21 cellular contexts compared by ENCODE assay signal in the genomic region with DNA sequence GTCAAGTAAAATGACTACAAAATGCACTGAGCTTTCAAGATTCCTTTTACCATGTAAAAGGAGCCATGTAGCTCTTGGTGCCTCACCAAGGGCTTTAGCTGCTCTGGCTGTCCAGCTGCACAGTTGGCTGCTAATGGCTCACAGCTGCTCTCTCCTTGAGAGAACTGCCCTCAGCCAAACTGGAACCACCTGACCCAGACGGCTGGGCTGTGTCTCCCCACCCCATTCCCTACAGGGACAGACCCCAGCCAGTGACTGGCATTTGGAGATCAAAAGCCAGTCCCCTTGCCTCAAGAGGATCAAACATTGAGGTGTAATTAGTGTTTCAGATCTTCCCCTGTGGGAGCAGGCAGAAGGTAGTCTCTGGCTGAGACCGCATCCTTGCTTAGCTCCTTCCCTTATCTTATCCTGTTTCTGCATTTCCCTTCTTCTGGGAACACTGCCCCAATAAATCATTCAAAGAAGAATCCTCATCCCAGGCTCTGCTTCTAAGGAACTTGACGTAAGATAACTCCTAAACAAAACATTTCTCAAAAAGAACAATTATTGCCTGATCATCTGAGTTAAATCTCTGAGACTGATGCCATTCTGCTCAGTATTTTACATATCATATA. TPM values are rescaled to one million over a fixed set of nuclear protein-coding genes. Genes with fewer than 3 reads are reported as not detected.
A peak's percentile ranks its signal among the peaks of the same experiment; 100 is the strongest.
DNase-seq lines count a peak whose midpoint lies in the region; ATAC-seq and TF ChIP-seq lines count a peak whose summit lies in the region.
"Had no signal": no experiment of that assay in that cellular context is flagged by ENCODE, and none has a peak within 500 bp of the region (broad histone marks: within the 10 kb centered on the region; RNA-seq: fewer than 3 reads in every experiment).

No MANE protein-coding gene starts in this region.

- H3K4me1 ChIP-seq in GM23338 (ENCODE audit: insufficient read depth) = no peaks in the 10 kb centered on the region
- H3K4me1 ChIP-seq in cardiac muscle cell (ENCODE audit: low read depth) = peaks cover 5% of the 10 kb centered on the region
- H3K4me1 ChIP-seq: body of pancreas, colonic mucosa, foreskin keratinocyte, thyroid gland had no signal

- no peak for TF ChIP-seq CTCF in GM23338 (conservative IDR thresholded peaks at IDR 0.05; ENCODE audit: low read depth in 2 of 2)
- no peak for TF ChIP-seq CTCF in WTC11 (IDR thresholded peaks at IDR 0.05)
- no peak for TF ChIP-seq CTCF in cardiac muscle cell (IDR thresholded peaks at IDR 0.05; ENCODE audit: low read depth, low read length)

- CTCF ChIA-PET in WTC11 (lab: Charles Lee) = interaction anchor here (0.5 kb wide), 1 partner anchor 657 kb away, joined by 3 read pairs; no protein-coding TSS in a partner anchor

- H3K36me3 ChIP-seq in GM23338 (ENCODE audit: insufficient read depth) (no peaks in the 10 kb centered on the region), cardiac muscle cell (no peaks in the 10 kb centered on the region)
- H3K36me3 ChIP-seq: colonic mucosa, thyroid gland had no signal

- H3K9me3 ChIP-seq in cardiac muscle cell (ENCODE audit: low read depth) = no peaks in the 10 kb centered on the region
- H3K9me3 ChIP-seq: body of pancreas, colonic mucosa, thyroid gland had no signal

- peaks cover 13% of the 10 kb centered on the region; the same call in 1 of the 2 replicates for H3K9me2 ChIP-seq in GM23338 (ENCODE audit: insufficient read depth)

- no peaks in the 10 kb centered on the region for H3F3A ChIP-seq in GM23338 (replicated peaks; ENCODE audit: low read depth)

- H3K27ac ChIP-seq in GM23338 (ENCODE audit: low read depth) = no peak overlapping the region
- no peak overlapping the region for H3K27ac ChIP-seq in cardiac muscle cell
- H3K27ac ChIP-seq: body of pancreas, colonic mucosa, foreskin keratinocyte, thyroid gland had no signal

- H3K27ac Mint-ChIP-seq in GM23338 = no peak overlapping the region
- H3K27ac Mint-ChIP-seq in WTC11 = no peak overlapping the region
- H3K27ac Mint-ChIP-seq: activated B cell treated with CpG ODN at 0.5 μM for 24 hours; activated CD8-positive, alpha-beta T cell treated with anti-CD3 and anti-CD28 coated beads, Interleukin-2, amount 10 ng/mL, durations not matched to agents 7 days and 5 days; activated naive CD4-positive, alpha-beta T cell treated with anti-CD3 and anti-CD28 coated beads, Interleukin-2, amount 50 U/mL, for 72 hours; CD4-positive, alpha-beta memory T cell; stimulated activated naive B cell treated with anti-CD40 and anti-IgM and Interleukin-4, amounts not matched to agents 10 μg/mL and 1 μg/mL and 100 μg/mL, for 72 hours had no signal

- H3K27me3 ChIP-seq in GM23338 (ENCODE audit: insufficient read depth) = no peaks in the 10 kb centered on the region
- H3K27me3 ChIP-seq in cardiac muscle cell = no peaks in the 10 kb centered on the region
- H3K27me3 ChIP-seq: body of pancreas, colonic mucosa, thyroid gland had no signal

- H3K4me3 Mint-ChIP-seq in GM23338 = no peak overlapping the region
- H3K4me3 Mint-ChIP-seq in WTC11 = no peak overlapping the region
- H3K4me3 Mint-ChIP-seq: activated B cell treated with CpG ODN at 0.5 μM for 24 hours; activated CD8-positive, alpha-beta T cell treated with anti-CD3 and anti-CD28 coated beads, Interleukin-2, amount 10 ng/mL, durations not matched to agents 7 days and 5 days; activated T-cell treated with anti-CD3 and anti-CD28 coated beads, Interleukin-2, amount 50 U/mL, for 4 hours; CD4-positive, alpha-beta memory T cell; stimulated activated naive B cell treated with anti-CD40 and anti-IgM and Interleukin-4, amounts not matched to agents 10 μg/mL and 1 μg/mL and 100 μg/mL, for 72 hours had no signal

- POLR2A ChIA-PET in WTC11 (lab: Charles Lee) = no interaction called here

- peaks cover 3% of the 10 kb centered on the region for H3K27me3 Mint-ChIP-seq in GM23338 (ENCODE audit: insufficient read depth, low read depth, poor library complexity)
- no peaks in the 10 kb centered on the region for H3K27me3 Mint-ChIP-seq in WTC11 (ENCODE audit: low read depth)

- peak; percentile 83 for ATAC-seq in GM23338
- ATAC-seq in WTC11 = peak; percentile 97
- no peak for ATAC-seq in HG02759 (IDR thresholded peaks at IDR 0.05; ENCODE audit: unreplicated experiment)
- no peak for ATAC-seq in HG03432 (IDR thresholded peaks at IDR 0.05; ENCODE audit: unreplicated experiment)
- ATAC-seq: activated CD8-positive, alpha-beta T cell treated with anti-CD3 and anti-CD28 coated beads, Interleukin-2, amount 10 ng/mL, durations not matched to agents 7 days and 5 days; activated naive CD4-positive, alpha-beta T cell treated with anti-CD3 and anti-CD28 coated beads, Interleukin-2, amount 50 U/mL, for 72 hours; activated T-cell treated with anti-CD3 and anti-CD28 coated beads, Interleukin-2, amount 50 U/mL, for 4 hours; body of pancreas; stimulated activated naive B cell treated with anti-CD40 and anti-IgM and Interleukin-4, amounts not matched to agents 10 μg/mL and 1 μg/mL and 100 μg/mL, for 72 hours had no signal

- no peak overlapping the region for H3K4me3 ChIP-seq in GM23338
- no peak overlapping the region for H3K4me3 ChIP-seq in cardiac muscle cell
- H3K4me3 ChIP-seq: body of pancreas, colonic mucosa, thyroid gland had no signal

- no peak overlapping the region for H3K4me2 ChIP-seq in GM23338

- H3K4me1 Mint-ChIP-seq in GM23338 (peaks cover 4% of the 10 kb centered on the region; the same call in 2 of the 3 replicates), WTC11 (peaks cover 6% of the 10 kb centered on the region)
- H3K4me1 Mint-ChIP-seq: activated B cell treated with CpG ODN at 0.5 μM for 24 hours; CD4-positive, alpha-beta memory T cell had no signal

- no peaks in the 10 kb centered on the region for H4K20me1 ChIP-seq in GM23338 (replicated peaks; ENCODE audit: insufficient read depth)

- H3K36me3 Mint-ChIP-seq in GM23338 (ENCODE audit: low read depth) (no peaks in the 10 kb centered on the region; the same call in 2 of the 3 replicates), WTC11 (peaks cover 3% of the 10 kb centered on the region)
- H3K36me3 Mint-ChIP-seq: CD4-positive, alpha-beta memory T cell had no signal

- H2AFZ ChIP-seq in GM23338 = peak overlapping the region; percentile 63; the same call in 1 of the 2 replicates

- peak; percentile 26 for DNase-seq in GM23338 (ENCODE audit: low spot score)
- peak; percentile 37 for DNase-seq in WTC11 (ENCODE audit: low spot score)
- peak; percentile 31 to 54 for DNase-seq in cardiac muscle cell (ENCODE audit: low read depth in 1 of 2, low spot score in 1 of 2)
- DNase-seq in mucosa of gallbladder (ENCODE audit: low spot score) = peak; percentile 30
- no peak for DNase-seq in inferior parietal cortex (ENCODE audit: extremely low spot score)
- no peak for DNase-seq in NCI-H2029 (lab: John Stamatoyannopoulos, UW)
- DNase-seq: activated B cell treated with CpG ODN at 0.5 μM for 24 hours; activated CD8-positive, alpha-beta T cell treated with anti-CD3 and anti-CD28 coated beads, Interleukin-2, amount 10 ng/mL, durations not matched to agents 7 days and 5 days; activated T-cell treated with anti-CD3 and anti-CD28 coated beads, Interleukin-2, amount 50 U/mL, for 4 hours; body of pancreas; CD4-positive, alpha-beta memory T cell; colonic mucosa; DND-41; NCI-H1048; NCI-H2081 treated with DMSO at 0.1 percent for 48 hours; stimulated activated naive B cell treated with anti-CD40 and anti-IgM and Interleukin-4, amounts not matched to agents 10 μg/mL and 1 μg/mL and 100 μg/mL, for 72 hours; thyroid gland had no signal

- H3K9me3 Mint-ChIP-seq in GM23338 (peaks cover 3% of the 10 kb centered on the region; the same call in 1 of the 3 replicates), WTC11 (peaks cover 12% of the 10 kb centered on the region)

- H3K79me2 ChIP-seq in GM23338 (replicated peaks; ENCODE audit: insufficient read depth) = no peaks in the 10 kb centered on the region

TF ChIP-seq in GM23338, 12 proteins besides CTCF, POLR2A, EP300 and RAD21:
- TF ChIP-seq ZNF331 (CRISPR knock-in tag; IDR thresholded peaks at IDR 0.05; ENCODE audit: low read depth) = no peak
- no peak for TF ChIP-seq JUNB (IDR thresholded peaks at IDR 0.05; ENCODE audit: unreplicated experiment)
- TF ChIP-seq POLR2AphosphoS5 (IDR thresholded peaks at IDR 0.05; ENCODE audit: low read depth) = no peak
- TF ChIP-seq EZH2 (IDR thresholded peaks at IDR 0.05; ENCODE audit: low read depth, unreplicated experiment) = no peak
- no peak for TF ChIP-seq EZH2phosphoT487 (IDR thresholded peaks at IDR 0.05; ENCODE audit: unreplicated experiment)
- no peak for TF ChIP-seq CREB1 (CRISPR knock-in tag; IDR thresholded peaks at IDR 0.05; ENCODE audit: low read depth)

TF ChIP-seq in WTC11, 78 proteins besides CTCF, POLR2A, EP300 and RAD21:
- TF ChIP-seq ZNF138 (CRISPR knock-in tag; conservative IDR thresholded peaks at IDR 0.05) (no peak), ATF1 (CRISPR knock-in tag; IDR thresholded peaks at IDR 0.05) (no peak)
- TF ChIP-seq, protein P1, sequence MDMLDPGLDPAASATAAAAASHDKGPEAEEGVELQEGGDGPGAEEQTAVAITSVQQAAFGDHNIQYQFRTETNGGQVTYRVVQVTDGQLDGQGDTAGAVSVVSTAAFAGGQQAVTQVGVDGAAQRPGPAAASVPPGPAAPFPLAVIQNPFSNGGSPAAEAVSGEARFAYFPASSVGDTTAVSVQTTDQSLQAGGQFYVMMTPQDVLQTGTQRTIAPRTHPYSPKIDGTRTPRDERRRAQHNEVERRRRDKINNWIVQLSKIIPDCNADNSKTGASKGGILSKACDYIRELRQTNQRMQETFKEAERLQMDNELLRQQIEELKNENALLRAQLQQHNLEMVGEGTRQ (CRISPR knock-in tag; IDR thresholded peaks at IDR 0.05) = peak; percentile 64

RNA-seq across cellular contexts. Expression of a gene that starts 28.6 kb away (rescaled TPM):
- total RNA-seq in GM23338 (2014; rRNA removed; shearing (Covaris generic)) = 45.8 and 169 TPM in 2 replicates
- polyA plus RNA-seq in GM23338 (2016; fragmentation: Nextera tagmentation; extraction: Ambion mirVana) = 86.9 and 94.2 TPM in 2 replicates
- 53.8 to 62.8 TPM (median 54.9 TPM) in 3 replicates for total RNA-seq in WTC11 (2021)
- total RNA-seq in cardiac muscle cell = 139 and 140 TPM in 2 replicates
- 246 and 290 TPM in 2 replicates for polyA plus RNA-seq in cardiac muscle cell
- total RNA-seq in mucosa of gallbladder = 45.1 TPM

Comparison
In these comparisons a context has a peak if more than half of its experiments do, and no peak if none do; other contexts are left out.
1. ATAC-seq: peak in GM23338 (single experiment) and WTC11 (single experiment); none in HG02759 (single experiment) and HG03432 (single experiment).
2. DNase-seq: peak in GM23338 (single experiment), WTC11 (single experiment), cardiac muscle cell (2 of 2) and mucosa of gallbladder (single experiment); none in inferior parietal cortex (single experiment) and NCI-H2029 (single experiment).